1 cellular context compared by ENCODE assay signal in genomic region chr9:79431019-79431679, GRCh38.
TF ChIP-seq lines count a peak whose summit lies in the region.

No MANE protein-coding gene starts in this region.

TF ChIP-seq in GM23338, 12 proteins besides CTCF, POLR2A, EP300 and RAD21 (continued from another document):
- TF ChIP-seq REST (IDR thresholded peaks at IDR 0.05; ENCODE audit: unreplicated experiment) = no peak
- no peak for TF ChIP-seq EZH2 (IDR thresholded peaks at IDR 0.05; ENCODE audit: low read depth, unreplicated experiment)
- no peak for TF ChIP-seq STAT1 (IDR thresholded peaks at IDR 0.05; ENCODE audit: unreplicated experiment)
